Comparison of ENCODE assay signal across 29 cellular contexts in the genomic region with DNA sequence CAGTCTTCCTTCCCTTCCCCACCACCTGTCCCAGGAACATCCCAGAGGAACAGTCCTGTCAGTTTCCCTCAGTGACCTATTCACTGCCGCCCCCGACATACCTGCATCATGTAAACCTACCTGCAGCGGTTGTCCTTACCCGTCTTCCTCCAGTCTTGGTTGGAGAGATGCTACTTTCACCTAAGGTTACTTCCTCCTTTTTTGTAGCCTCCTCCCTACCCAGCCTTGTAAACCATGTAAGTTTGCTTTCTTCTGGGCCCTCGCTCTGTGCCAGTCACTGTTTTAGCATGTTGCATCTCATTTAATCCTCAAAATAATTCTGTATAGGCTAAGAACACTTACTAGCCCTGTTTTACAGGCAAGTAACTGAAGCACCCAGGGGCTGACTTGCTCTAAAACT. TPM values are rescaled to one million over a fixed set of nuclear protein-coding genes. Genes with fewer than 3 reads are reported as not detected.
"Had no signal": no experiment of that assay in that cellular context is flagged by ENCODE, and none has a peak within 500 bp of the region (broad histone marks: within the 10 kb centered on the region; RNA-seq: fewer than 3 reads in every experiment).

No MANE protein-coding gene starts in this region.

- H3K36me3 ChIP-seq: esophagus squamous epithelium, lower lobe of right lung, prostate gland, right atrium auricular region, stomach, thyroid gland, vagina had no signal

- H3K27ac ChIP-seq: esophagus squamous epithelium, lower lobe of right lung, right atrium auricular region, stomach, thyroid gland, vagina had no signal

- H3K9me3 ChIP-seq: esophagus squamous epithelium, lower lobe of right lung, prostate gland, right atrium auricular region, stomach, thyroid gland, vagina had no signal

- H3K4me3 ChIP-seq: esophagus squamous epithelium, lower lobe of right lung, prostate gland, right atrium auricular region, smooth muscle cell, stomach, thyroid gland, vagina had no signal

- FAIRE-seq: endometrium, keratinocyte had no signal

- H3K27ac Mint-ChIP-seq: effector memory CD8-positive, alpha-beta T cell had no signal

- H3K36me3 Mint-ChIP-seq: natural killer cell treated with Interleukin-12 subunit alpha and Interleukin-12 subunit beta and Interleukin-15 and Interleukin-18, amount 100 ng/mL, for 72 hours had no signal

- H3K27me3 ChIP-seq: right atrium auricular region, stomach, thyroid gland, vagina had no signal

- H3K4me1 Mint-ChIP-seq: neural crest cell had no signal

- H3K4me2 ChIP-seq: smooth muscle cell had no signal

- H3K4me3 Mint-ChIP-seq: effector memory CD8-positive, alpha-beta T cell; natural killer cell treated with Interleukin-12 subunit alpha and Interleukin-12 subunit beta and Interleukin-15 and Interleukin-18, amount 100 ng/mL, for 72 hours; neural crest cell had no signal

- H3K9me3 Mint-ChIP-seq: effector memory CD8-positive, alpha-beta T cell; natural killer cell treated with Interleukin-12 subunit alpha and Interleukin-12 subunit beta and Interleukin-15 and Interleukin-18, amount 100 ng/mL, for 72 hours; neural crest cell had no signal

- DNase-seq: cortex of kidney; effector memory CD8-positive, alpha-beta T cell; erythroblast; esophagus squamous epithelium; foreskin melanocyte; head of caudate nucleus; left ventricle myocardium superior; lower lobe of right lung; stimulated activated CD4-positive, alpha-beta T cell treated with anti-CD3 and anti-CD28 coated beads, Interleukin-12 subunit alpha, Interleukin-12 subunit beta, amount 100 ng/mL, for 4 hours; stimulated activated CD4-positive, alpha-beta T cell treated with anti-CD3 and anti-CD28 coated beads, Interleukin-1b, Interleukin-23, amount 100 ng/mL, for 48 hours; stimulated activated CD4-positive, alpha-beta T cell treated with anti-CD3 and anti-CD28 coated beads, Interleukin-4, amount 100 ng/mL, for 1 hour; stimulated activated CD8-positive, alpha-beta memory T cell treated with anti-CD3 and anti-CD28 coated beads, Interleukin-4, amount 100 ng/mL, for 48 hours; stimulated activated naive CD4-positive, alpha-beta T cell treated with Interleukin-2 at 50 U/mL for 16 hours; stomach; thyroid gland; trophoblast cell had no signal

- ATAC-seq: effector memory CD8-positive, alpha-beta T cell; left ventricle myocardium superior; natural killer cell treated with Interleukin-12 subunit alpha and Interleukin-12 subunit beta and Interleukin-15 and Interleukin-18, amount 100 ng/mL, for 72 hours; sciatic nerve had no signal

RNA-seq across cellular contexts. Expression of gene GPR171, which starts 58.3 kb away (rescaled TPM):
- total RNA-seq: dermis microvascular lymphatic vessel endothelial cell, glomerular endothelial cell, neural crest cell, osteocyte, temporal lobe had no signal
